Comparison of ENCODE assay signal across 13 cellular contexts in the genomic region with DNA sequence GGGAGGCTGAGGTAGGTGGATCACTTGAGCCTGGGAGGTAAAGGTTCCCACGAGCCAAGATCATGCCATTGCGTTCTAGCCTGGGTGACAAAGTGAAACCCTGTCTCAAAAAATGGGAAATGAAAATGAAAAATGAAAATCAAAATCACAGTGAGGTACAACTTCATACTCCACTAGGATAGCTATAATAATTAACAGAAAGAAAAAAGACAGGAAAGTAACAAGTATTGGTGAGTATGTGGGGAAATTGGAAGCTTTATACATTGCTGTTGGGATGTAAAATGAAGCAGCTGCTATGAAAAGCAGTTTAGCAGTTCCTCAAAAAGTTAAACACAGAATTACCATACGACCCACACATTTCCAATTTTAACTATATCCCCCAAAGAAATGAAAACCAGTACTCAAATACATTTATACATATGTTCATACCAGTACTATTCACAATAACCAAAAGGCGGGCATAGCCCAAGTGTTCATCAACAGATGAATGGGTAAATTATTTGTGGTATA.
A peak's percentile ranks its signal among the peaks of the same experiment; 100 is the strongest.
DNase-seq lines count a peak whose midpoint lies in the region; ATAC-seq lines count a peak whose summit lies in the region.
"Had no signal": no experiment of that assay in that cellular context is flagged by ENCODE, and none has a peak within 500 bp of the region (broad histone marks: within the 10 kb centered on the region; RNA-seq: fewer than 3 reads in every experiment).

No MANE protein-coding gene starts in this region.

- DNase-seq in NCI-H2081 (lab: John Stamatoyannopoulos, UW) (no peak), KG1 (lab: John Stamatoyannopoulos, UW) (no peak), NCI-H128 (lab: John Stamatoyannopoulos, UW; ENCODE audit: unreplicated experiment) (no peak)
- no peak for DNase-seq in effector CD4-positive, alpha-beta T cell
- DNase-seq: BE2C, brain microvascular endothelial cell, endodermal cell had no signal

- peaks cover 29% of the 10 kb centered on the region for H3K4me1 Mint-ChIP-seq in dendritic cell treated with granulocyte-macrophage colony-stimulating factor and Interleukin-4, amounts not matched to agents 40 ng/mL and 50 ng/mL, for 4 days (ENCODE audit: low read depth)

- no peaks in the 10 kb centered on the region for H3K27me3 Mint-ChIP-seq in dendritic cell treated with granulocyte-macrophage colony-stimulating factor and Interleukin-4, amounts not matched to agents 40 ng/mL and 50 ng/mL, for 4 days

- H3K27ac Mint-ChIP-seq in dendritic cell treated with granulocyte-macrophage colony-stimulating factor and Interleukin-4, amounts not matched to agents 40 ng/mL and 50 ng/mL, for 4 days = peak overlapping the region; percentile 16
- H3K27ac Mint-ChIP-seq: endodermal cell; T-helper 1 cell treated with Interleukin-12 subunit alpha and Interleukin-12 subunit beta and Interleukin-4 antibody, amounts not matched to agents 30 μg/mL and 1 μg/mL, for 36 hours had no signal

- peak overlapping the region; percentile 18 for H3K4me3 Mint-ChIP-seq in dendritic cell treated with granulocyte-macrophage colony-stimulating factor and Interleukin-4, amounts not matched to agents 40 ng/mL and 50 ng/mL, for 4 days
- H3K4me3 Mint-ChIP-seq: endodermal cell; T-helper 1 cell treated with Interleukin-12 subunit alpha and Interleukin-12 subunit beta and Interleukin-4 antibody, amounts not matched to agents 30 μg/mL and 1 μg/mL, for 36 hours had no signal

- intact Hi-C loops in dendritic cell treated with granulocyte-macrophage colony-stimulating factor and Interleukin-4, amounts not matched to agents 40 ng/mL and 50 ng/mL, for 4 days (cut with micrococcal nuclease) = no loop called here

- ATAC-seq in GM18508 (IDR thresholded peaks at IDR 0.05; ENCODE audit: insufficient read depth, unreplicated experiment) (peak; percentile 62), GM21529 (IDR thresholded peaks at IDR 0.05; ENCODE audit: unreplicated experiment) (peak; percentile 51), HG03066 (IDR thresholded peaks at IDR 0.05; ENCODE audit: low read depth, unreplicated experiment) (peak; percentile 57)
- ATAC-seq: gastroesophageal sphincter had no signal

- H3K9me3 Mint-ChIP-seq in dendritic cell treated with granulocyte-macrophage colony-stimulating factor and Interleukin-4, amounts not matched to agents 40 ng/mL and 50 ng/mL, for 4 days = no peaks in the 10 kb centered on the region
- H3K9me3 Mint-ChIP-seq: endodermal cell; T-helper 1 cell treated with Interleukin-12 subunit alpha and Interleukin-12 subunit beta and Interleukin-4 antibody, amounts not matched to agents 30 μg/mL and 1 μg/mL, for 36 hours had no signal

- H3K36me3 Mint-ChIP-seq in dendritic cell treated with granulocyte-macrophage colony-stimulating factor and Interleukin-4, amounts not matched to agents 40 ng/mL and 50 ng/mL, for 4 days (ENCODE audit: low read depth) = no peaks in the 10 kb centered on the region
